Comparison of ENCODE assay signal across 1 cellular context in genomic region chr19:4967738-4968461, GRCh38.
TF ChIP-seq lines count a peak whose summit lies in the region.

No MANE protein-coding gene starts in this region.

TF ChIP-seq in H1, 55 proteins besides CTCF, POLR2A, EP300 and RAD21 (continued from another document):
- TF ChIP-seq CBX8 (IDR thresholded peaks at IDR 0.05; ENCODE audit: borderline replicate concordance, low read depth, low read length) = no peak
